Comparison of ENCODE assay signal across 9 cellular contexts in genomic region chr5:67493676-67494075, GRCh38.
DNase-seq lines count a peak whose midpoint lies in the region; ATAC-seq and TF ChIP-seq lines count a peak whose summit lies in the region.
"Had no signal": no experiment of that assay in that cellular context is flagged by ENCODE, and none has a peak within 500 bp of the region (broad histone marks: within the 10 kb centered on the region; RNA-seq: fewer than 3 reads in every experiment).

No MANE protein-coding gene starts in this region.

- no peaks in the 10 kb centered on the region for H3K27me3 ChIP-seq in liver (ENCODE audit: control insufficient read depth in 4 of 4, insufficient read depth in 4 of 4, low read length in 3 of 4)

- H3K27ac ChIP-seq in caudate nucleus (ENCODE audit: low read depth, low read length) (no peak overlapping the region), liver (ENCODE audit: low read depth in 1 of 2, low read length in 2 of 2) (no peak overlapping the region)
- H3K27ac ChIP-seq: KMS-11 had no signal

- TF ChIP-seq CTCF in GM10266 (IDR thresholded peaks at IDR 0.05; ENCODE audit: control insufficient read depth, insufficient read depth, low read depth, missing control alignments) (peak; percentile 26), liver (IDR thresholded peaks at IDR 0.05; ENCODE audit: low read depth, low read length, missing input control) (peak; percentile 57)

- no peak overlapping the region for H3K4me3 ChIP-seq in liver (ENCODE audit: low read depth in 1 of 3, low read length in 3 of 3)

- DNase-seq in GM10266 (ENCODE audit: extremely low spot score) (peak; percentile 6), NCI-H2107 treated with DMSO at 0.1 percent for 48 hours (lab: John Stamatoyannopoulos, UW; ENCODE audit: unreplicated experiment) (peak; percentile 65), caudate nucleus (lab: John Stamatoyannopoulos, UW) (peak in 58 of 61 donors; percentile 9 to 83 (median 48)), dedifferentiated amniotic fluid mesenchymal stem cell (ENCODE audit: extremely low spot score) (no peak)

- WGBS in liver: 71% methylated on average over 2 of the region's 2 CpGs

- no peak overlapping the region for H3K9ac ChIP-seq in liver (ENCODE audit: low read depth in 1 of 2, low read length in 2 of 2)
- H3K9ac ChIP-seq: KMS-11 had no signal

- TF ChIP-seq RAD21 in liver (IDR thresholded peaks at IDR 0.05): peak; percentile 89 to 90

- H3K36me3 ChIP-seq in liver (ENCODE audit: control insufficient read depth in 4 of 4, insufficient read depth in 3 of 4, low read depth in 1 of 4, low read length in 3 of 4): no peaks in the 10 kb centered on the region

- H3K9me3 ChIP-seq in liver (ENCODE audit: control insufficient read depth in 4 of 4, low read length in 3 of 4): no peaks in the 10 kb centered on the region

- peaks cover 0 to 13% (median 7%) of the 10 kb centered on the region in 4 donors for H3K4me1 ChIP-seq in liver (ENCODE audit: control insufficient read depth in 4 of 4, insufficient read depth in 4 of 4, low read length in 3 of 4)

- ATAC-seq in GM18502 (IDR thresholded peaks at IDR 0.05; ENCODE audit: poor library complexity, unreplicated experiment) (no peak), GM18868 (IDR thresholded peaks at IDR 0.05; ENCODE audit: unreplicated experiment) (no peak), HG03045 (IDR thresholded peaks at IDR 0.05; ENCODE audit: unreplicated experiment) (no peak)

TF ChIP-seq in liver, 16 proteins besides CTCF, POLR2A, EP300 and RAD21:
- TF ChIP-seq JUND (IDR thresholded peaks at IDR 0.05): no peak
- TF ChIP-seq RXRA (IDR thresholded peaks at IDR 0.05): peak in 1 of 2 donors; percentile 11
TF ChIP-seq in liver: peak in this region for 1.
